10 cellular contexts compared by ENCODE assay signal in genomic region chr17:5234645-5235576, GRCh38. TPM values are rescaled to one million over a fixed set of nuclear protein-coding genes. Genes with fewer than 3 reads are reported as not detected.
DNase-seq lines count a peak whose midpoint lies in the region; ATAC-seq and TF ChIP-seq lines count a peak whose summit lies in the region.
"Had no signal": no experiment of that assay in that cellular context is flagged by ENCODE, and none has a peak within 500 bp of the region (broad histone marks: within the 10 kb centered on the region; RNA-seq: fewer than 3 reads in every experiment).

SCIMP (minus strand) TSS chr17:5234860; CDS start chr17:5234755, 105 bp downstream.

- BruUV-seq in mammary epithelial cell (replicated peaks; lab: Mats Ljungman, UMichigan) = no TSS peak

- CTCF ChIA-PET in mammary epithelial cell (lab: Charles Lee; ENCODE audit: low non-redundant PET) = no interaction called here

- peak; percentile 39 for TF ChIP-seq POLR2A in transverse colon (IDR thresholded peaks at IDR 0.05)

- H3K4me3 ChIP-seq in duodenal mucosa (ENCODE audit: low read depth in 1 of 2, low read length in 2 of 2) = peak within 1 kb of the TSS in 1 of 2 donors; percentile 45
- H3K4me3 ChIP-seq in transverse colon = no peak within 1 kb of the TSS
- no peak within 1 kb of the TSS for H3K4me3 ChIP-seq in mammary epithelial cell (replicated peaks in 1 of 3; ENCODE audit: insufficient read depth in 1 of 3, low read depth in 2 of 3, low read length in 3 of 3)
- H3K4me3 ChIP-seq: ovary had no signal

- peak; percentile 57 for ATAC-seq in Right ventricle myocardium inferior
- ATAC-seq in HG03354 (IDR thresholded peaks at IDR 0.05; ENCODE audit: poor library complexity, severe bottlenecking, unreplicated experiment) = peak; percentile 67

- H3K27me3 ChIP-seq in duodenal mucosa (ENCODE audit: control insufficient read depth in 1 of 2, insufficient read depth in 2 of 2, low read length in 2 of 2) (no peaks in the 10 kb centered on the region), transverse colon (no peaks in the 10 kb centered on the region), mammary epithelial cell (ENCODE audit: insufficient read depth, low read length) (no peaks in the 10 kb centered on the region)
- H3K27me3 ChIP-seq: ovary had no signal

- H3K4me1 ChIP-seq in duodenal mucosa (ENCODE audit: control insufficient read depth in 1 of 2, insufficient read depth in 2 of 2, low read length in 2 of 2) (no peaks in the 10 kb centered on the region), transverse colon (peaks cover 0 to 2% (median 0%) of the 10 kb centered on the region in 4 donors), mammary epithelial cell (ENCODE audit: insufficient read depth, low read length) (no peaks in the 10 kb centered on the region)

- in situ Hi-C loops in transverse colon (cut with MboI; ENCODE audit: low pct_ligation_motif_present in 1 of 4, low pct_unique_long_range_greater_than_20kb in 1 of 4, low sequenced_read_pairs in 3 of 4) (no loop called here), mammary epithelial cell (cut with MboI; ENCODE audit: low sequenced_read_pairs in 2 of 2) (no loop called here)

- intact Hi-C loops in Right ventricle myocardium inferior (cut with DNase I) (no loop called here), cardiac septum (cut with DNase I) (no loop called here), transverse colon (cut with DNase I; ENCODE audit: low total_unique reads) (no loop called here), mammary epithelial cell (cut with micrococcal nuclease) (no loop called here)

- H3K27ac ChIP-seq in duodenal mucosa (ENCODE audit: low read depth, low read length) (peak within 1 kb of the TSS; percentile 23), transverse colon (peak within 1 kb of the TSS; percentile 14 to 53 (median 33)), mammary epithelial cell (ENCODE audit: insufficient read depth, low read depth, low read length) (no peak within 1 kb of the TSS)
- H3K27ac ChIP-seq: ovary had no signal

- H3K79me2 ChIP-seq in mammary epithelial cell (ENCODE audit: insufficient read depth, low read length) = no peaks in the 10 kb centered on the region

- DNase-seq in Right ventricle myocardium inferior (ENCODE audit: missing footprints) (peak; percentile 73), cardiac septum (ENCODE audit: low spot score) (no peak), transverse colon (peak; percentile 40), mammary epithelial cell (no peak)
- DNase-seq in stimulated activated naive CD4-positive, alpha-beta T cell treated with Interleukin-2 at 50 U/mL for 16 hours (lab: John Stamatoyannopoulos, UW) = no peak
- no peak for DNase-seq in stimulated activated CD4-positive, alpha-beta T cell treated with anti-CD3 and anti-CD28 coated beads, Interleukin-12 subunit alpha, Interleukin-12 subunit beta, amount 100 ng/mL, for 4 hours
- DNase-seq: ovary had no signal

- H3K4me2 ChIP-seq in mammary epithelial cell (ENCODE audit: insufficient read depth, low read depth, low read length) = no peak within 1 kb of the TSS

- TF ChIP-seq EP300 in transverse colon (IDR thresholded peaks at IDR 0.05; ENCODE audit: low read depth) = no peak

- peaks cover 0 to 4% of the 10 kb centered on the region in 2 donors for H3K9me3 ChIP-seq in duodenal mucosa (ENCODE audit: control insufficient read depth in 1 of 2, low read length in 2 of 2)
- no peaks in the 10 kb centered on the region for H3K9me3 ChIP-seq in transverse colon
- no peaks in the 10 kb centered on the region for H3K9me3 ChIP-seq in mammary epithelial cell (replicated peaks; ENCODE audit: insufficient read depth, low read length)
- H3K9me3 ChIP-seq: ovary had no signal

- dilution Hi-C loops in mammary epithelial cell (cut with HindIII; ENCODE audit: low sequenced_read_pairs) = no loop called here

- H3K36me3 ChIP-seq in duodenal mucosa (ENCODE audit: control insufficient read depth in 1 of 2, insufficient read depth in 2 of 2, low read length in 2 of 2) (peaks cover 0 to 3% of the 10 kb centered on the region in 2 donors), transverse colon (no peaks in the 10 kb centered on the region), mammary epithelial cell (ENCODE audit: insufficient read depth, low read length) (no peaks in the 10 kb centered on the region)
- H3K36me3 ChIP-seq: ovary had no signal

- no peak for TF ChIP-seq CTCF in transverse colon (IDR thresholded peaks at IDR 0.05)
- TF ChIP-seq CTCF in mammary epithelial cell (conservative IDR thresholded peaks at IDR 0.05 in 1 of 2, IDR thresholded peaks at IDR 0.05 in 1 of 2; ENCODE audit: extremely low read depth in 1 of 2, insufficient read depth in 1 of 2, low read depth in 1 of 2, low read length in 2 of 2) = no peak

- H2AFZ ChIP-seq in mammary epithelial cell (ENCODE audit: low read depth, low read length) = no peak within 1 kb of the TSS

- H4K20me1 ChIP-seq in mammary epithelial cell (ENCODE audit: insufficient read depth, low read length) = no peaks in the 10 kb centered on the region

- WGBS in transverse colon (ENCODE audit: low coverage in 1 of 2), 2 donors = 70 to 90% methylated on average over 2 to 14 of the region's 19 CpGs
- 92% methylated on average over 16 of the region's 19 CpGs for WGBS in mammary epithelial cell (ENCODE audit: low coverage, missing lambda C conversion rate)

- H3K9ac ChIP-seq in duodenal mucosa (ENCODE audit: low read depth in 1 of 2, low read length in 2 of 2) = no peak within 1 kb of the TSS
- H3K9ac ChIP-seq in mammary epithelial cell (ENCODE audit: insufficient read depth, low read length) = no peak within 1 kb of the TSS

RNA-seq across cellular contexts. Expression of gene SCIMP, which starts in this region (rescaled TPM):
- 1.0 TPM for total RNA-seq in Right ventricle myocardium inferior
- total RNA-seq in cardiac septum = 0.62 TPM
- 1 to 10 TPM in 2 of 4 donors, under 1 TPM in 1, not detected in 1; 0.82 to 9.1 (median 2.6) TPM for total RNA-seq in transverse colon
- total RNA-seq in mammary epithelial cell = not detected
- not detected for polyA plus RNA-seq in mammary epithelial cell
- polyA minus RNA-seq in mammary epithelial cell = not detected
- total RNA-seq: HT1080 had no signal

Comparison
In these comparisons a context has a peak if more than half of its experiments do, and no peak if none do; other contexts are left out.
1. DNase-seq: peak in Right ventricle myocardium inferior (single experiment) and transverse colon (single experiment); none in cardiac septum (single experiment), stimulated activated naive CD4-positive, alpha-beta T cell treated with Interleukin-2 at 50 U/mL for 16 hours (single experiment), stimulated activated CD4-positive, alpha-beta T cell treated with anti-CD3 and anti-CD28 coated beads, Interleukin-12 subunit alpha, Interleukin-12 subunit beta, amount 100 ng/mL, for 4 hours (single experiment) and mammary epithelial cell (single experiment).